In the genomic region with DNA sequence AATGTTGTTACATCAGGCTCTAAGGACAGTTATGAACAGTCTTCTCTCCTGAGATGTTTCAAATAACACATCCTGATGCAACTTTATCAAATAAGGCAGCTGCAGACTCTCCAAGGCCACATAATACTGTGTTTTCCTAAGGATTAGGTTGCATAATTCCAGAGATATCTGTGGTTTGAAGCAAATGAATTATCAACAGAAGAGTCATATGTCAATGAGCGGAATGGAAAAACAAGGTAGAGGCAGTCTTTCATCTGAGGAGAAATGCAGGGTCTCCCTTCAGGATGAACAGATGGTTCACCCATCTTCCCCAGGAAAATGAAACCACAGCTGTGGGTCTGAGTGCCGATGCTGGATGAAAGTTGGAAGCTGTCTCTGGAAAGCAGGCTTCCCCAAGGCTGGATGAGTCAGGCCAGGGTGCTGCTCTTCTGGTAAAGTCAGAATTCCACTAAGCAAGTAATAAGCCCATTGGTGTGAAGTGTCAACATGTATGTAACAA, we compare ENCODE assay signal across 14 cellular contexts. TPM values are rescaled to one million over a fixed set of nuclear protein-coding genes. Genes with fewer than 3 reads are reported as not detected.
DNase-seq lines count a peak whose midpoint lies in the region; ATAC-seq and TF ChIP-seq lines count a peak whose summit lies in the region.
"Had no signal": no experiment of that assay in that cellular context is flagged by ENCODE, and none has a peak within 500 bp of the region (broad histone marks: within the 10 kb centered on the region; RNA-seq: fewer than 3 reads in every experiment).

No MANE protein-coding gene starts in this region.

- POLR2A ChIA-PET in HEK293T (lab: Yijun Ruan, JAX) = no interaction called here

- no peak overlapping the region for H3K4me3 ChIP-seq in kidney epithelial cell (ENCODE audit: low read depth, low read length)
- H3K4me3 ChIP-seq: cardiac muscle cell, thoracic aorta had no signal

- no peak for TF ChIP-seq CTCF in kidney epithelial cell (IDR thresholded peaks at IDR 0.05; ENCODE audit: insufficient read depth, low read length, poor library complexity, severe bottlenecking)

- peak; percentile 85 for DNase-seq in AG20443 (ENCODE audit: low spot score)
- peak; percentile 43 for DNase-seq in HuH-7 (ENCODE audit: low spot score)
- peak; percentile 39 for DNase-seq in amniotic stem cell (lab: John Stamatoyannopoulos, UW)
- peak; percentile 70 for DNase-seq in kidney epithelial cell (ENCODE audit: low read depth)
- DNase-seq in HEK293T (ENCODE audit: extremely low spot score) = no peak
- no peak for DNase-seq in anterior cingulate cortex (lab: John Stamatoyannopoulos, UW)
- DNase-seq in SIG-M5 treated with dmso at 0.1 percent for 504 hours (lab: John Stamatoyannopoulos, UW; ENCODE audit: unreplicated experiment) = no peak
- DNase-seq: Calu3; naive B cell; stimulated activated CD4-positive, alpha-beta T cell treated with anti-CD3 and anti-CD28 coated beads, Interleukin-4, amount 100 ng/mL, for 24 hours had no signal

- no peak for ATAC-seq in HG02798 (IDR thresholded peaks at IDR 0.05; ENCODE audit: poor library complexity, unreplicated experiment)

- no peaks in the 10 kb centered on the region for H3K27me3 ChIP-seq in kidney epithelial cell (ENCODE audit: control insufficient read depth, insufficient read depth, low read length)
- H3K27me3 ChIP-seq: cardiac muscle cell had no signal

- no peaks in the 10 kb centered on the region for H3K36me3 ChIP-seq in kidney epithelial cell (ENCODE audit: control insufficient read depth, insufficient read depth, low read length)
- H3K36me3 ChIP-seq: thoracic aorta had no signal

- CTCF ChIA-PET in HEK293T (lab: Yijun Ruan, JAX) = no interaction called here

TF ChIP-seq in HEK293T, 16 proteins besides CTCF, POLR2A, EP300 and RAD21:
- no peak for TF ChIP-seq L3MBTL2 (conservative IDR thresholded peaks at IDR 0.05)
- TF ChIP-seq ARNT (IDR thresholded peaks at IDR 0.05) = no peak
- no peak for TF ChIP-seq FOXK2 (IDR thresholded peaks at IDR 0.05)
- no peak for TF ChIP-seq NFRKB (IDR thresholded peaks at IDR 0.05)
- no peak for TF ChIP-seq CTBP1 (IDR thresholded peaks at IDR 0.05; ENCODE audit: borderline replicate concordance)
- TF ChIP-seq ZNF384 (IDR thresholded peaks at IDR 0.05) = no peak
- no peak for TF ChIP-seq FOXM1 (IDR thresholded peaks at IDR 0.05; ENCODE audit: borderline replicate concordance)
- no peak for TF ChIP-seq SUZ12 (IDR thresholded peaks at IDR 0.05)
- no peak for TF ChIP-seq HDGF (IDR thresholded peaks at IDR 0.05; ENCODE audit: borderline replicate concordance)
- no peak for TF ChIP-seq ELF4 (IDR thresholded peaks at IDR 0.05)
- TF ChIP-seq SP1 (IDR thresholded peaks at IDR 0.05) = no peak
- no peak for TF ChIP-seq BHLHE40 (IDR thresholded peaks at IDR 0.05; ENCODE audit: borderline replicate concordance)
- no peak for TF ChIP-seq TARDBP (IDR thresholded peaks at IDR 0.05)
- TF ChIP-seq FOXA1 (IDR thresholded peaks at IDR 0.05) = no peak

RNA-seq across cellular contexts. Expression of a gene that starts 22.2 kb away (rescaled TPM):
- total RNA-seq in kidney epithelial cell = 0.25 and 1.0 TPM in 2 replicates

RNA-seq across cellular contexts. Expression of a gene that starts 23.4 kb away (rescaled TPM):
- not detected in 2 replicates for total RNA-seq in kidney epithelial cell
- total RNA-seq: Calu3, cardiac muscle cell, SK-MEL-5, thoracic aorta had no signal

RNA-seq across cellular contexts. Expression of a gene that starts 57.3 kb away (rescaled TPM):
- total RNA-seq in kidney epithelial cell = 73.6 and 80.2 TPM in 2 replicates

RNA-seq across cellular contexts. Expression of a gene that starts 58.3 kb away (rescaled TPM):
- 26.4 and 31.8 TPM in 2 replicates for total RNA-seq in kidney epithelial cell

Comparison
In these comparisons a context has a peak if more than half of its experiments do, and no peak if none do; other contexts are left out.
1. DNase-seq: peak in AG20443 (single experiment), HuH-7 (single experiment), amniotic stem cell (single experiment) and kidney epithelial cell (single experiment); none in HEK293T (single experiment), anterior cingulate cortex (0 of 58) and SIG-M5 treated with dmso at 0.1 percent for 504 hours (single experiment).